Comparison of ENCODE assay signal across 21 cellular contexts in the genomic region with DNA sequence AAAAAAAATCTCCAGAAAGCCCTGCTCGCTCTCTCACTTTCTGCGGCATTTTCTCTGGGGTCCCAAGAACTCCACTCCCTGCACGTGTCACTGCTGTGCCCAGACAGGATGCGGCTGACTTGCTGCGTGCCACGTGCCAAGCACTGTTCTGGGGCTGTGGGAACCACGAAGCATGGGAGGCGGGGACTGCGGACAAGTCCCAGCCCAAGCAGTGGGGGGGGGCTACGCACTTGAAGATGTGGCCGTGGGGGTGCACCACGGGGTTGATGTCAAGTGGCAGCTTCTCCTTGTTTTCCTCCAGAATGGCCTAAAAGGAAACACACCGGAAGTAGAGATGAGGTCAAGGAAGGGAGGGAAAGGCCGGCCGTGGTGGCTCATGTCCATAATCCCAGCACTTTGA. TPM values are rescaled to one million over a fixed set of nuclear protein-coding genes. Genes with fewer than 3 reads are reported as not detected.
DNase-seq lines count a peak whose midpoint lies in the region; ATAC-seq and TF ChIP-seq lines count a peak whose summit lies in the region.
"Had no signal": no experiment of that assay in that cellular context is flagged by ENCODE, and none has a peak within 500 bp of the region (broad histone marks: within the 10 kb centered on the region; RNA-seq: fewer than 3 reads in every experiment).

No MANE protein-coding gene starts in this region.

- H3K36me3 ChIP-seq in aorta (ENCODE audit: control insufficient read depth in 1 of 2, insufficient read depth in 2 of 2, low read length in 1 of 2) (peaks cover 0 to 6% of the 10 kb centered on the region in 2 donors), HAP-1 (replicated peaks) (peaks cover 90% of the 10 kb centered on the region)

- no peaks in the 10 kb centered on the region for H3K9me3 Mint-ChIP-seq in WTC11
- H3K9me3 Mint-ChIP-seq in immature natural killer cell: no peaks in the 10 kb centered on the region
- H3K9me3 Mint-ChIP-seq: CD8-positive, alpha-beta memory T cell had no signal

- DNase-seq in Right ventricle myocardium inferior (ENCODE audit: missing footprints) (peak; percentile 31), left cardiac atrium (no peak), WTC11 (ENCODE audit: low spot score) (no peak), immature natural killer cell (peak; percentile 6 to 26 (median 18)), aorta (peak; percentile 37 to 47), HAP-1 (ENCODE audit: low spot score in 2 of 2) (no peak), amygdala (lab: John Stamatoyannopoulos, UW) (no peak)
- DNase-seq: AML-193; Calu3; CD8-positive, alpha-beta memory T cell; DMS153; MG63; NCI-H1417; NCI-H1694 treated with DMSO at 0.1 percent for 48 hours; NCI-H2081 treated with DMSO at 0.1 percent for 48 hours; NCI-H524 treated with DMSO at 0.1 percent for 48 hours; NCI-H82; Peyer's patch; SHP77 had no signal

- H3K27me3 ChIP-seq in aorta (ENCODE audit: control insufficient read depth in 1 of 2, insufficient read depth in 2 of 2, low read length in 1 of 2) (no peaks in the 10 kb centered on the region), HAP-1 (ENCODE audit: low read depth) (no peaks in the 10 kb centered on the region)
- H3K27me3 ChIP-seq: MG63, Peyer's patch had no signal

- H3K4me1 Mint-ChIP-seq in WTC11 (no peaks in the 10 kb centered on the region), immature natural killer cell (peaks cover 2 to 6% of the 10 kb centered on the region in 2 donors)

- no peak for ATAC-seq in Right ventricle myocardium inferior
- no peak for ATAC-seq in left cardiac atrium
- no peak for ATAC-seq in WTC11
- ATAC-seq in aorta (ENCODE audit: low FRiP score): no peak

- CTCF ChIA-PET in WTC11 (lab: Charles Lee): interaction anchor here (1.1 to 1.7 kb wide), 3 partner anchors 10 to 55 kb away, joined by 3 to 4 read pairs (median 4); no protein-coding TSS in a partner anchor

- H3K4me1 ChIP-seq in aorta (ENCODE audit: control insufficient read depth in 1 of 2, insufficient read depth in 2 of 2, low read length in 2 of 2): no peaks in the 10 kb centered on the region
- no peaks in the 10 kb centered on the region for H3K4me1 ChIP-seq in HAP-1
- H3K4me1 ChIP-seq: Peyer's patch had no signal

- in situ Hi-C loops in HAP-1 (cut with MboI; ENCODE audit: low sequenced_read_pairs): no loop called here

- WGBS in aorta, 2 donors: 91 to 94% methylated on average over 15 of the region's 15 CpGs

- POLR2A ChIA-PET in WTC11 (lab: Charles Lee): no interaction called here

- TF ChIP-seq CTCF in WTC11 (IDR thresholded peaks at IDR 0.05): no peak

- intact Hi-C loops in Right ventricle myocardium inferior (cut with DNase I): no loop called here
- intact Hi-C loops in left cardiac atrium (cut with DNase I): loop anchor here in 1 of 2 donors (10.0 kb wide), 1 partner anchor 61 kb away; a partner anchor contains a TSS
- intact Hi-C loops in aorta (cut with DNase I): no loop called here

- H3K27ac ChIP-seq in aorta (ENCODE audit: low read depth in 1 of 2, low read length in 2 of 2): no peak overlapping the region
- H3K27ac ChIP-seq: C4-2B, Peyer's patch, SK-N-MC had no signal

- H3K4me3 ChIP-seq in aorta (ENCODE audit: low read length in 2 of 2) (no peak overlapping the region), HAP-1 (no peak overlapping the region)
- H3K4me3 ChIP-seq: MG63, Peyer's patch, SK-N-MC had no signal

- H3K27me3 Mint-ChIP-seq in WTC11 (ENCODE audit: low read depth) (no peaks in the 10 kb centered on the region), immature natural killer cell (ENCODE audit: low read depth in 3 of 3) (peaks cover 0 to 2% (median 0%) of the 10 kb centered on the region in 3 donors)

- H3K9me3 ChIP-seq in aorta (ENCODE audit: control insufficient read depth, low read length) (no peaks in the 10 kb centered on the region), HAP-1 (no peaks in the 10 kb centered on the region)
- H3K9me3 ChIP-seq: MG63, Peyer's patch had no signal

- H3K27ac Mint-ChIP-seq in WTC11: peak overlapping the region; percentile 36; the same call in 1 of the 2 replicates
- peak overlapping the region in 2 of 6 donors; percentile 29 to 46 for H3K27ac Mint-ChIP-seq in immature natural killer cell
- H3K27ac Mint-ChIP-seq: CD8-positive, alpha-beta memory T cell had no signal

- peaks cover 59% of the 10 kb centered on the region for H3K36me3 Mint-ChIP-seq in WTC11
- H3K36me3 Mint-ChIP-seq in immature natural killer cell: peaks cover 0 to 18% (median 10%) of the 10 kb centered on the region in 3 donors

- H3K4me3 Mint-ChIP-seq in WTC11 (no peak overlapping the region), immature natural killer cell (no peak overlapping the region)
- H3K4me3 Mint-ChIP-seq: CD8-positive, alpha-beta memory T cell had no signal

TF ChIP-seq in WTC11, 78 proteins besides CTCF, POLR2A, EP300 and RAD21 (continues in another document):
- TF ChIP-seq ZNF416 (CRISPR knock-in tag; IDR thresholded peaks at IDR 0.05) (no peak), FOXP1 (CRISPR knock-in tag; IDR thresholded peaks at IDR 0.05; ENCODE audit: borderline replicate concordance) (no peak)
- TF ChIP-seq, protein P1, sequence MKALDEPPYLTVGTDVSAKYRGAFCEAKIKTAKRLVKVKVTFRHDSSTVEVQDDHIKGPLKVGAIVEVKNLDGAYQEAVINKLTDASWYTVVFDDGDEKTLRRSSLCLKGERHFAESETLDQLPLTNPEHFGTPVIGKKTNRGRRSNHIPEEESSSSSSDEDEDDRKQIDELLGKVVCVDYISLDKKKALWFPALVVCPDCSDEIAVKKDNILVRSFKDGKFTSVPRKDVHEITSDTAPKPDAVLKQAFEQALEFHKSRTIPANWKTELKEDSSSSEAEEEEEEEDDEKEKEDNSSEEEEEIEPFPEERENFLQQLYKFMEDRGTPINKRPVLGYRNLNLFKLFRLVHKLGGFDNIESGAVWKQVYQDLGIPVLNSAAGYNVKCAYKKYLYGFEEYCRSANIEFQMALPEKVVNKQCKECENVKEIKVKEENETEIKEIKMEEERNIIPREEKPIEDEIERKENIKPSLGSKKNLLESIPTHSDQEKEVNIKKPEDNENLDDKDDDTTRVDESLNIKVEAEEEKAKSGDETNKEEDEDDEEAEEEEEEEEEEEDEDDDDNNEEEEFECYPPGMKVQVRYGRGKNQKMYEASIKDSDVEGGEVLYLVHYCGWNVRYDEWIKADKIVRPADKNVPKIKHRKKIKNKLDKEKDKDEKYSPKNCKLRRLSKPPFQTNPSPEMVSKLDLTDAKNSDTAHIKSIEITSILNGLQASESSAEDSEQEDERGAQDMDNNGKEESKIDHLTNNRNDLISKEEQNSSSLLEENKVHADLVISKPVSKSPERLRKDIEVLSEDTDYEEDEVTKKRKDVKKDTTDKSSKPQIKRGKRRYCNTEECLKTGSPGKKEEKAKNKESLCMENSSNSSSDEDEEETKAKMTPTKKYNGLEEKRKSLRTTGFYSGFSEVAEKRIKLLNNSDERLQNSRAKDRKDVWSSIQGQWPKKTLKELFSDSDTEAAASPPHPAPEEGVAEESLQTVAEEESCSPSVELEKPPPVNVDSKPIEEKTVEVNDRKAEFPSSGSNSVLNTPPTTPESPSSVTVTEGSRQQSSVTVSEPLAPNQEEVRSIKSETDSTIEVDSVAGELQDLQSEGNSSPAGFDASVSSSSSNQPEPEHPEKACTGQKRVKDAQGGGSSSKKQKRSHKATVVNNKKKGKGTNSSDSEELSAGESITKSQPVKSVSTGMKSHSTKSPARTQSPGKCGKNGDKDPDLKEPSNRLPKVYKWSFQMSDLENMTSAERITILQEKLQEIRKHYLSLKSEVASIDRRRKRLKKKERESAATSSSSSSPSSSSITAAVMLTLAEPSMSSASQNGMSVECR (CRISPR knock-in tag; IDR thresholded peaks at IDR 0.05; ENCODE audit: borderline replicate concordance): no peak
- TF ChIP-seq, protein P2, sequence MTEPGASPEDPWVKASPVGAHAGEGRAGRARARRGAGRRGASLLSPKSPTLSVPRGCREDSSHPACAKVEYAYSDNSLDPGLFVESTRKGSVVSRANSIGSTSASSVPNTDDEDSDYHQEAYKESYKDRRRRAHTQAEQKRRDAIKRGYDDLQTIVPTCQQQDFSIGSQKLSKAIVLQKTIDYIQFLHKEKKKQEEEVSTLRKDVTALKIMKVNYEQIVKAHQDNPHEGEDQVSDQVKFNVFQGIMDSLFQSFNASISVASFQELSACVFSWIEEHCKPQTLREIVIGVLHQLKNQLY (CRISPR knock-in tag; IDR thresholded peaks at IDR 0.05): no peak
- TF ChIP-seq, protein P3, sequence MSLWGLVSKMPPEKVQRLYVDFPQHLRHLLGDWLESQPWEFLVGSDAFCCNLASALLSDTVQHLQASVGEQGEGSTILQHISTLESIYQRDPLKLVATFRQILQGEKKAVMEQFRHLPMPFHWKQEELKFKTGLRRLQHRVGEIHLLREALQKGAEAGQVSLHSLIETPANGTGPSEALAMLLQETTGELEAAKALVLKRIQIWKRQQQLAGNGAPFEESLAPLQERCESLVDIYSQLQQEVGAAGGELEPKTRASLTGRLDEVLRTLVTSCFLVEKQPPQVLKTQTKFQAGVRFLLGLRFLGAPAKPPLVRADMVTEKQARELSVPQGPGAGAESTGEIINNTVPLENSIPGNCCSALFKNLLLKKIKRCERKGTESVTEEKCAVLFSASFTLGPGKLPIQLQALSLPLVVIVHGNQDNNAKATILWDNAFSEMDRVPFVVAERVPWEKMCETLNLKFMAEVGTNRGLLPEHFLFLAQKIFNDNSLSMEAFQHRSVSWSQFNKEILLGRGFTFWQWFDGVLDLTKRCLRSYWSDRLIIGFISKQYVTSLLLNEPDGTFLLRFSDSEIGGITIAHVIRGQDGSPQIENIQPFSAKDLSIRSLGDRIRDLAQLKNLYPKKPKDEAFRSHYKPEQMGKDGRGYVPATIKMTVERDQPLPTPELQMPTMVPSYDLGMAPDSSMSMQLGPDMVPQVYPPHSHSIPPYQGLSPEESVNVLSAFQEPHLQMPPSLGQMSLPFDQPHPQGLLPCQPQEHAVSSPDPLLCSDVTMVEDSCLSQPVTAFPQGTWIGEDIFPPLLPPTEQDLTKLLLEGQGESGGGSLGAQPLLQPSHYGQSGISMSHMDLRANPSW (CRISPR knock-in tag; conservative IDR thresholded peaks at IDR 0.05; ENCODE audit: low read depth): no peak

RNA-seq across cellular contexts. Expression of a gene that starts 10.8 kb away (rescaled TPM):
- total RNA-seq in Right ventricle myocardium inferior (13.2 TPM), left cardiac atrium (10 to 100 TPM in 1 of 2 donors, 1 to 10 TPM in 1; 9.3 to 10.3 TPM), WTC11 (2021) (129 to 134 TPM (median 129 TPM) in 3 replicates), aorta (10 to 100 TPM; 13.1 to 16.4 TPM)
- polyA plus RNA-seq in immature natural killer cell (10 to 100 TPM; 10.8 to 17.5 (median 16.4) TPM), aorta (10 to 100 TPM; 12.2 to 13.6 TPM)

RNA-seq across cellular contexts. Expression of a gene that starts 24.7 kb away (rescaled TPM):
- 136 TPM for total RNA-seq in Right ventricle myocardium inferior
- total RNA-seq in left cardiac atrium: 100 to 1,000 TPM in 1 of 2 donors, 10 to 100 TPM in 1; 96.2 to 147 TPM
- 21.9 to 28.6 TPM (median 23.8 TPM) in 3 replicates for total RNA-seq in WTC11 (2021)
- 100 to 1,000 TPM; 338 to 509 (median 463) TPM for polyA plus RNA-seq in immature natural killer cell
- 100 to 1,000 TPM in 1 of 2 donors, 10 to 100 TPM in 1; 88.7 to 120 TPM for total RNA-seq in aorta
- 100 to 1,000 TPM; 287 to 311 TPM for polyA plus RNA-seq in aorta

RNA-seq across cellular contexts. Expression of a gene that starts 32.9 kb away (rescaled TPM):
- total RNA-seq in Right ventricle myocardium inferior (15.5 TPM), left cardiac atrium (10 to 100 TPM; 10.4 to 12.7 TPM), WTC11 (2021) (16.2 to 18.5 TPM (median 16.6 TPM) in 3 replicates), aorta (10 to 100 TPM in 1 of 2 donors, 1 to 10 TPM in 1; 9.8 to 10.0 TPM)
- polyA plus RNA-seq in immature natural killer cell (10 to 100 TPM in 1 of 3 donors, 1 to 10 TPM in 2; 5.8 to 10.2 (median 9.6) TPM), aorta (10 to 100 TPM in 1 of 2 donors, 1 to 10 TPM in 1; 6.5 to 12.8 TPM)

Comparison
In these comparisons a context has a peak if more than half of its experiments do, and no peak if none do; other contexts are left out.
1. DNase-seq: peak in Right ventricle myocardium inferior (single experiment), immature natural killer cell (3 of 3) and aorta (2 of 2); none in left cardiac atrium (single experiment), WTC11 (single experiment), HAP-1 (0 of 2) and amygdala (0 of 56).